In the genomic region with DNA sequence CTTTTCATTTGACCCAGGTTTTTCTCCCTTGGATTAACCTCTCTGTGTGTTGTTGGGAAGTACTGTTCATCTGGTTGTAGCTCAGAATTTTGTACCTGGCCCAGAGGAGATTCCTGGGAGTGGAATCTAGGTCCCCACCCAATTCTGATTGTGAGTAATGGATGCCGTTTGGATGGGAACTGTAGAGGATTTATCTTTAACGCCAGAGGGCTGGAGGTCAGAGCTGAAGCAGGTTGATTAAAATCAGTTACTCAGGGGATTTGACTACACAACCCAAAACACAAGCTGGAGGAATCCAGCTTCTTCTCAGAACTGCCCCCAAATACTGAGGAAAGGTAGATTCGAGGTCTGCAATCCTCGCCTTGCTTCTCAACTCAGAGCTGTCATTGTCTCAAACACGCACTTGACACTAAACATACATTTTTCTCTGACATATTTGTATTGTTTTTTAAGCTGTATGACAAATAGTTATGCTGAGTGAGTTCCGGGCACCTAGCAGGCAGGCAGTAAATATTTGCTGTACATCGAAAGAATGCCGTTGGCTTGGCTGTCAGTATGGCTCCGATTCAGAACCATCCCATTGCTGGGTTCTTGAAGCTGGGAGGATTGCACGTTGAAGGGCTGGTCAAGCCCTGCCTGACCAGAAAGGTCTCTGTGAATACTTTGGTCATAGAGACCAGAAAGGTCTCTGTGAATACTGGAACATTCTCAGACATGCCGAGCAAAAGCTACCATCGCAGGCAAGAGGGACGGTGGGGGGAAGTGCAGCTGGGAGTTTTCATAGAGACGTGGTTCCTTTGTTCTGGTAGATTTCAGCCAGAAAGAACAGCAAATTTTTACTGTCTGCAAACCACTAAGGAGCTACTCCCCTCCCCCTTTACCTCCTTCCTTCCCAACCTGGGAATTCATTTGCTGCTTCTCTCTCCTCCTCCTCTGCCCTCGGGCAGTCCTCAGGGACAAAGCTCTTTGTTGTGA, we compare ENCODE assay signal across 8 cellular contexts.
DNase-seq lines count a peak whose midpoint lies in the region; ATAC-seq and TF ChIP-seq lines count a peak whose summit lies in the region.

No MANE protein-coding gene starts in this region.

- no peaks in the 10 kb centered on the region for H3K36me3 ChIP-seq in endodermal cell (ENCODE audit: control insufficient read depth, insufficient read depth, low read length)
- no peaks in the 10 kb centered on the region for H3K36me3 ChIP-seq in neuronal stem cell (replicated peaks in 1 of 2; ENCODE audit: control insufficient read depth in 2 of 2, insufficient read depth in 2 of 2, low read length in 2 of 2)

- peaks cover 23% of the 10 kb centered on the region for H3K4me1 ChIP-seq in endodermal cell (ENCODE audit: control insufficient read depth, insufficient read depth, low read length)
- peaks cover 11 to 19% of the 10 kb centered on the region in 2 donors for H3K4me1 ChIP-seq in neuronal stem cell (ENCODE audit: control insufficient read depth in 2 of 2, insufficient read depth in 1 of 2, low read depth in 1 of 2, low read length in 2 of 2)

- peaks cover 13% of the 10 kb centered on the region for H3K9me3 Mint-ChIP-seq in endodermal cell

- H3K9me3 ChIP-seq in endodermal cell (ENCODE audit: control insufficient read depth, low read length) (peaks cover 19% of the 10 kb centered on the region), neuronal stem cell (replicated peaks in 1 of 2; ENCODE audit: control insufficient read depth in 2 of 2, insufficient read depth in 1 of 2, low read depth in 1 of 2, low read length in 2 of 2) (peaks cover 0 to 8% of the 10 kb centered on the region in 2 donors)

- peaks cover 8% of the 10 kb centered on the region for H3K36me3 Mint-ChIP-seq in endodermal cell (ENCODE audit: low read depth)

- peak overlapping the region; percentile 53 for H3K4me2 ChIP-seq in neuronal stem cell (ENCODE audit: insufficient read depth, low read length, poor library complexity, severe bottlenecking)

- ATAC-seq in GM18873 (IDR thresholded peaks at IDR 0.05; ENCODE audit: low FRiP score, unreplicated experiment) (peak; percentile 4), GM21825 (IDR thresholded peaks at IDR 0.05; ENCODE audit: unreplicated experiment) (no peak)

- H3K27me3 ChIP-seq in endodermal cell (ENCODE audit: control insufficient read depth, insufficient read depth, low read length, poor library complexity, severe bottlenecking): no peaks in the 10 kb centered on the region
- peaks cover 0 to 30% (median 0%) of the 10 kb centered on the region in 3 experiments for H3K27me3 ChIP-seq in neuronal stem cell (ENCODE audit: control insufficient read depth in 3 of 3, insufficient read depth in 3 of 3, low read depth in 1 of 3, low read length in 3 of 3)

- 58 to 65% methylated on average over 10 to 15 of the region's 15 CpGs for WGBS in endodermal cell (ENCODE audit: insufficient coverage in 1 of 2, insufficient read length in 1 of 2), 2 experiments
- WGBS in neuronal stem cell (ENCODE audit: extremely low coverage in 2 of 2, insufficient read length in 2 of 2, insufficient replicate concordance in 1 of 2), 2 donors: no CpG with 5 or more reads among the region's 15 CpGs

- peak overlapping the region; percentile 38 for H3K18ac ChIP-seq in neuronal stem cell (ENCODE audit: low read length)

- H3K23ac ChIP-seq in neuronal stem cell (ENCODE audit: low read depth, low read length, poor library complexity): no peak overlapping the region

- no peak overlapping the region for H2AK5ac ChIP-seq in neuronal stem cell (ENCODE audit: low read depth, low read length)

- peaks cover 2% of the 10 kb centered on the region for H3K79me1 ChIP-seq in neuronal stem cell (ENCODE audit: low read depth, low read length)

- no peak overlapping the region for H2BK15ac ChIP-seq in neuronal stem cell (ENCODE audit: low read length)

- H2BK5ac ChIP-seq in neuronal stem cell (ENCODE audit: low read length): no peak overlapping the region

- peaks cover 9% of the 10 kb centered on the region for H3K27me3 Mint-ChIP-seq in endodermal cell (ENCODE audit: insufficient read depth)

- H3K9ac ChIP-seq in endodermal cell (ENCODE audit: extremely low read depth, low read length, poor library complexity, severe bottlenecking) (peak overlapping the region; percentile 7), neuronal stem cell (ENCODE audit: low read depth, low read length, poor library complexity) (no peak overlapping the region)

- H3K4me3 ChIP-seq in endodermal cell (ENCODE audit: low read length) (peak overlapping the region; percentile 78), neuronal stem cell (ENCODE audit: low read length in 2 of 2) (peak overlapping the region; percentile 37 to 47)

- no peak overlapping the region for H3K14ac ChIP-seq in neuronal stem cell (ENCODE audit: low read length)

- peak overlapping the region; percentile 85 for H3K27ac ChIP-seq in endodermal cell (ENCODE audit: low read depth, low read length)
- H3K27ac ChIP-seq in neuronal stem cell (replicated peaks; ENCODE audit: low read length): no peak overlapping the region

- no peak overlapping the region for H3K4ac ChIP-seq in neuronal stem cell (ENCODE audit: low read length)

- TF ChIP-seq CTCF in endodermal cell (conservative IDR thresholded peaks at IDR 0.05): no peak

- peak overlapping the region; percentile 90 for H3K27ac Mint-ChIP-seq in endodermal cell

- peak overlapping the region; percentile 67 for H3K4me3 Mint-ChIP-seq in endodermal cell

- H3K4me1 Mint-ChIP-seq in endodermal cell: peaks cover 45% of the 10 kb centered on the region

- DNase-seq in OCI-M1 (lab: John Stamatoyannopoulos, UW) (peak; percentile 12), endodermal cell (no peak), neuronal stem cell (ENCODE audit: low spot score) (no peak), D341Med (ENCODE audit: low spot score) (no peak), NK-92 (lab: John Stamatoyannopoulos, UW; ENCODE audit: unreplicated experiment) (no peak), AML-193 (lab: John Stamatoyannopoulos, UW) (no peak)

- H2AFZ ChIP-seq in neuronal stem cell (ENCODE audit: low read length): peak overlapping the region; percentile 97

- no peak overlapping the region for H4K8ac ChIP-seq in neuronal stem cell (ENCODE audit: low read depth, low read length)

- H4K91ac ChIP-seq in neuronal stem cell (ENCODE audit: low read depth, low read length, poor library complexity): no peak overlapping the region

- H2BK120ac ChIP-seq in neuronal stem cell (ENCODE audit: low read depth, low read length): no peak overlapping the region

- no peak overlapping the region for H2BK12ac ChIP-seq in neuronal stem cell (ENCODE audit: low read length)
